ENCODE assay signal across 8 cellular contexts in genomic region chr3:127734754-127735473, GRCh38.
DNase-seq lines count a peak whose midpoint lies in the region; ATAC-seq and TF ChIP-seq lines count a peak whose summit lies in the region.

No MANE protein-coding gene starts in this region.

- H3K36me3 ChIP-seq in heart left ventricle: peaks cover 0 to 12% (median 0%) of the 10 kb centered on the region in 9 donors

- peak overlapping the region; percentile 56 to 95 (median 82) for H3K27ac ChIP-seq in heart left ventricle
- peak overlapping the region in 15 of 21 experiments; percentile 5 to 73 (median 30) for H3K27ac ChIP-seq in skin epidermis

- no peaks in the 10 kb centered on the region for H3K9me3 ChIP-seq in heart left ventricle

- intact Hi-C loops in heart left ventricle (cut with DNase I): no loop called here

- no peaks in the 10 kb centered on the region for H3K9me3 Mint-ChIP-seq in effector memory CD8-positive, alpha-beta T cell

- ATAC-seq in heart left ventricle (peak in 3 of 4 donors; percentile 59 to 68 (median 64)), GM18511 (IDR thresholded peaks at IDR 0.05; ENCODE audit: unreplicated experiment) (no peak), HG03095 (IDR thresholded peaks at IDR 0.05; ENCODE audit: unreplicated experiment) (no peak), GM18858 (IDR thresholded peaks at IDR 0.05; ENCODE audit: unreplicated experiment) (no peak)
- ATAC-seq in effector memory CD8-positive, alpha-beta T cell (replicated peaks): no peak

- H3K27ac Mint-ChIP-seq in effector memory CD8-positive, alpha-beta T cell: no peak overlapping the region

- peaks cover 0 to 1% of the 10 kb centered on the region in 2 donors for H3K4me1 Mint-ChIP-seq in effector memory CD8-positive, alpha-beta T cell (ENCODE audit: low read depth in 2 of 2)

- no peaks in the 10 kb centered on the region for H3K36me3 Mint-ChIP-seq in effector memory CD8-positive, alpha-beta T cell (ENCODE audit: insufficient read depth)

- DNase-seq in H4 (ENCODE audit: low spot score) (peak; percentile 98), SW 1271 (lab: John Stamatoyannopoulos, UW) (peak; percentile 44 to 72), heart left ventricle (peak in 4 of 5 donors; percentile 46 to 64 (median 51))
- no peak for DNase-seq in effector memory CD8-positive, alpha-beta T cell

- TF ChIP-seq POLR2A in heart left ventricle (IDR thresholded peaks at IDR 0.05): no peak

- peaks cover 15 to 99% (median 77%) of the 10 kb centered on the region in 12 donors for H3K4me1 ChIP-seq in heart left ventricle

- H3K27me3 ChIP-seq in heart left ventricle: no peaks in the 10 kb centered on the region

- H3K4me3 ChIP-seq in heart left ventricle: peak overlapping the region in 1 of 12 donors; percentile 9
- no peak overlapping the region for H3K4me3 ChIP-seq in skin epidermis

- 36 to 53% (median 44%) methylated on average over 8 of the region's 8 CpGs for WGBS in heart left ventricle, 4 donors

- peaks cover 17 to 37% of the 10 kb centered on the region in 2 donors for H3K27me3 Mint-ChIP-seq in effector memory CD8-positive, alpha-beta T cell

- no peak for TF ChIP-seq CTCF in heart left ventricle (IDR thresholded peaks at IDR 0.05)

- H3K4me3 Mint-ChIP-seq in effector memory CD8-positive, alpha-beta T cell: no peak overlapping the region

Comparison
In these comparisons a context has a peak if more than half of its experiments do, and no peak if none do; other contexts are left out.
1. DNase-seq: peak in H4 (single experiment), SW 1271 (2 of 2) and heart left ventricle (4 of 5); none in effector memory CD8-positive, alpha-beta T cell (0 of 3).
2. ATAC-seq: peak in heart left ventricle (3 of 4); none in GM18511 (single experiment), effector memory CD8-positive, alpha-beta T cell (single experiment), HG03095 (single experiment) and GM18858 (single experiment).